ENCODE assay signal across 8 cellular contexts in genomic region chr4:48653217-48654014, GRCh38.
DNase-seq lines count a peak whose midpoint lies in the region; ATAC-seq, FAIRE-seq and TF ChIP-seq lines count a peak whose summit lies in the region.

No MANE protein-coding gene starts in this region.

- no peaks in the 10 kb centered on the region for H3K27me3 Mint-ChIP-seq in activated naive CD8-positive, alpha-beta T cell treated with anti-CD3 and anti-CD28 coated beads, Interleukin-2, amount 50 U/mL, for 24 hours

- no peak overlapping the region for H3K4me3 Mint-ChIP-seq in activated naive CD8-positive, alpha-beta T cell treated with anti-CD3 and anti-CD28 coated beads, Interleukin-2, amount 50 U/mL, for 24 hours

- DNase-seq in NCI-H2227 (lab: John Stamatoyannopoulos, UW; ENCODE audit: unreplicated experiment) (peak; percentile 10), iris pigment epithelial cell (ENCODE audit: low read depth) (peak; percentile 80), D341Med (ENCODE audit: low spot score) (no peak), D721Med (ENCODE audit: insufficient read length, low spot score) (no peak)
- DNase-seq in activated naive CD8-positive, alpha-beta T cell treated with anti-CD3 and anti-CD28 coated beads, Interleukin-2, amount 50 U/mL, for 24 hours = peak; percentile 43
- peak in 2 of 3 experiments; percentile 23 to 43 for DNase-seq in stimulated activated CD4-positive, alpha-beta T cell treated with anti-CD3 and anti-CD28 coated beads, TNF-alpha, amount 100 ng/mL, for 24 hours (ENCODE audit: low read depth in 3 of 3)

- H3K4me1 Mint-ChIP-seq in activated naive CD8-positive, alpha-beta T cell treated with anti-CD3 and anti-CD28 coated beads, Interleukin-2, amount 50 U/mL, for 24 hours = peaks cover 46% of the 10 kb centered on the region

- ATAC-seq in activated naive CD8-positive, alpha-beta T cell treated with anti-CD3 and anti-CD28 coated beads, Interleukin-2, amount 50 U/mL, for 24 hours = no peak
- ATAC-seq in HG03039 (IDR thresholded peaks at IDR 0.05; ENCODE audit: unreplicated experiment) = no peak
- ATAC-seq in HG03354 (IDR thresholded peaks at IDR 0.05; ENCODE audit: poor library complexity, severe bottlenecking, unreplicated experiment) = no peak

- H3K27ac Mint-ChIP-seq in activated naive CD8-positive, alpha-beta T cell treated with anti-CD3 and anti-CD28 coated beads, Interleukin-2, amount 50 U/mL, for 24 hours = peak overlapping the region; percentile 53

- TF ChIP-seq CTCF in D721Med (IDR thresholded peaks at IDR 0.05; ENCODE audit: insufficient read depth, missing control alignments) = no peak

- no peaks in the 10 kb centered on the region for H3K9me3 Mint-ChIP-seq in activated naive CD8-positive, alpha-beta T cell treated with anti-CD3 and anti-CD28 coated beads, Interleukin-2, amount 50 U/mL, for 24 hours

- peaks cover 4% of the 10 kb centered on the region for H3K36me3 Mint-ChIP-seq in activated naive CD8-positive, alpha-beta T cell treated with anti-CD3 and anti-CD28 coated beads, Interleukin-2, amount 50 U/mL, for 24 hours (ENCODE audit: low read depth)

- FAIRE-seq in D721Med (lab: Jason Lieb, UNC) = no peak

Comparison
In these comparisons a context has a peak if more than half of its experiments do, and no peak if none do; other contexts are left out.
1. DNase-seq: peak in NCI-H2227 (single experiment), activated naive CD8-positive, alpha-beta T cell treated with anti-CD3 and anti-CD28 coated beads, Interleukin-2, amount 50 U/mL, for 24 hours (single experiment), iris pigment epithelial cell (single experiment) and stimulated activated CD4-positive, alpha-beta T cell treated with anti-CD3 and anti-CD28 coated beads, TNF-alpha, amount 100 ng/mL, for 24 hours (2 of 3); none in D341Med (single experiment) and D721Med (single experiment).